In genomic region chr3:33773627-33774026, GRCh38 we compare ENCODE assay signal across 18 cellular contexts. TPM values are rescaled to one million over a fixed set of nuclear protein-coding genes. Genes with fewer than 3 reads are reported as not detected.
DNase-seq lines count a peak whose midpoint lies in the region; ATAC-seq and TF ChIP-seq lines count a peak whose summit lies in the region.
"Had no signal": no experiment of that assay in that cellular context is flagged by ENCODE, and none has a peak within 500 bp of the region (broad histone marks: within the 10 kb centered on the region; RNA-seq: fewer than 3 reads in every experiment).

No MANE protein-coding gene starts in this region.

- H3K4me1 Mint-ChIP-seq in WTC11 (no peaks in the 10 kb centered on the region), nephron progenitor cell (peaks cover 13% of the 10 kb centered on the region)
- H3K4me1 Mint-ChIP-seq in activated naive CD8-positive, alpha-beta T cell treated with anti-CD3 and anti-CD28 coated beads, Interleukin-2, amount 50 U/mL, for 24 hours: no peaks in the 10 kb centered on the region

- DNase-seq in AG20443 (ENCODE audit: low spot score) (peak; percentile 15), WTC11 (ENCODE audit: low spot score) (no peak), fibroblast of peridontal ligament (ENCODE audit: extremely low read depth) (peak; percentile 30), nephron progenitor cell (peak; percentile 3), cerebellar nuclear complex (lab: John Stamatoyannopoulos, UW) (no peak), HUDEP-2 (lab: John Stamatoyannopoulos, UW; ENCODE audit: unreplicated experiment in 76 of 76) (no peak), NOMO-1 (lab: John Stamatoyannopoulos, UW; ENCODE audit: unreplicated experiment in 2 of 2) (no peak)
- DNase-seq in activated naive CD8-positive, alpha-beta T cell treated with anti-CD3 and anti-CD28 coated beads, Interleukin-2, amount 50 U/mL, for 24 hours: no peak
- DNase-seq: C1 segment of cervical spinal cord; DND-41; GDM1; NCI-H187; NCI-H345; NCI-H526 treated with DMSO at 0.1 percent for 48 hours; NK-92 treated with Interleukin-12 subunit alpha and Interleukin-12 subunit beta, amount 100 ng/mL, for 24 hours; OCI-M1; SJCRH30 had no signal

- CTCF ChIA-PET in WTC11 (lab: Charles Lee): interaction anchor here (1.2 kb wide), 1 partner anchor 14 kb away, joined by 7 read pairs; no protein-coding TSS in a partner anchor

- TF ChIP-seq CTCF in WTC11 (IDR thresholded peaks at IDR 0.05): no peak
- TF ChIP-seq CTCF in nephron progenitor cell (IDR thresholded peaks at IDR 0.05): no peak

- H3K36me3 Mint-ChIP-seq in WTC11 (no peaks in the 10 kb centered on the region), nephron progenitor cell (ENCODE audit: low read depth) (no peaks in the 10 kb centered on the region)
- no peaks in the 10 kb centered on the region for H3K36me3 Mint-ChIP-seq in activated naive CD8-positive, alpha-beta T cell treated with anti-CD3 and anti-CD28 coated beads, Interleukin-2, amount 50 U/mL, for 24 hours (ENCODE audit: low read depth)

- H3K4me3 Mint-ChIP-seq in WTC11: no peak overlapping the region
- no peak overlapping the region for H3K4me3 Mint-ChIP-seq in nephron progenitor cell
- H3K4me3 Mint-ChIP-seq in activated naive CD8-positive, alpha-beta T cell treated with anti-CD3 and anti-CD28 coated beads, Interleukin-2, amount 50 U/mL, for 24 hours: no peak overlapping the region

- POLR2A ChIA-PET in WTC11 (lab: Charles Lee): no interaction called here

- ATAC-seq in WTC11: peak; percentile 57
- ATAC-seq in activated naive CD8-positive, alpha-beta T cell treated with anti-CD3 and anti-CD28 coated beads, Interleukin-2, amount 50 U/mL, for 24 hours: no peak
- ATAC-seq: GM12878 had no signal

- H3K27ac Mint-ChIP-seq in WTC11: no peak overlapping the region; the same call in 1 of the 2 replicates
- H3K27ac Mint-ChIP-seq in nephron progenitor cell: peak overlapping the region; percentile 84
- H3K27ac Mint-ChIP-seq in activated naive CD8-positive, alpha-beta T cell treated with anti-CD3 and anti-CD28 coated beads, Interleukin-2, amount 50 U/mL, for 24 hours: no peak overlapping the region

- no peaks in the 10 kb centered on the region for H3K27me3 Mint-ChIP-seq in WTC11 (ENCODE audit: low read depth)
- no peaks in the 10 kb centered on the region for H3K27me3 Mint-ChIP-seq in nephron progenitor cell (ENCODE audit: low read depth, poor library complexity)
- H3K27me3 Mint-ChIP-seq in activated naive CD8-positive, alpha-beta T cell treated with anti-CD3 and anti-CD28 coated beads, Interleukin-2, amount 50 U/mL, for 24 hours: peaks cover 2% of the 10 kb centered on the region

- H3K9me3 Mint-ChIP-seq in WTC11: no peaks in the 10 kb centered on the region
- no peaks in the 10 kb centered on the region for H3K9me3 Mint-ChIP-seq in nephron progenitor cell
- no peaks in the 10 kb centered on the region for H3K9me3 Mint-ChIP-seq in activated naive CD8-positive, alpha-beta T cell treated with anti-CD3 and anti-CD28 coated beads, Interleukin-2, amount 50 U/mL, for 24 hours

TF ChIP-seq in WTC11, 78 proteins besides CTCF, POLR2A, EP300 and RAD21:
- no peak for TF ChIP-seq SOX15 (CRISPR knock-in tag; IDR thresholded peaks at IDR 0.05)
- TF ChIP-seq, protein P1, sequence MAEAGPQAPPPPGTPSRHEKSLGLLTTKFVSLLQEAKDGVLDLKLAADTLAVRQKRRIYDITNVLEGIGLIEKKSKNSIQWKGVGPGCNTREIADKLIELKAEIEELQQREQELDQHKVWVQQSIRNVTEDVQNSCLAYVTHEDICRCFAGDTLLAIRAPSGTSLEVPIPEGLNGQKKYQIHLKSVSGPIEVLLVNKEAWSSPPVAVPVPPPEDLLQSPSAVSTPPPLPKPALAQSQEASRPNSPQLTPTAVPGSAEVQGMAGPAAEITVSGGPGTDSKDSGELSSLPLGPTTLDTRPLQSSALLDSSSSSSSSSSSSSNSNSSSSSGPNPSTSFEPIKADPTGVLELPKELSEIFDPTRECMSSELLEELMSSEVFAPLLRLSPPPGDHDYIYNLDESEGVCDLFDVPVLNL (CRISPR knock-in tag; IDR thresholded peaks at IDR 0.05; ENCODE audit: borderline replicate concordance, low read depth): no peak
- no peak for TF ChIP-seq CREB1 (CRISPR knock-in tag; IDR thresholded peaks at IDR 0.05)
- no peak for TF ChIP-seq ZNF671 (CRISPR knock-in tag; IDR thresholded peaks at IDR 0.05)
- no peak for TF ChIP-seq USF1 (CRISPR knock-in tag; IDR thresholded peaks at IDR 0.05)

RNA-seq across cellular contexts. Expression of gene PDCD6IP, which starts 24.8 kb away (rescaled TPM):
- total RNA-seq in WTC11 (2021): 142 to 173 TPM (median 145 TPM) in 3 replicates

RNA-seq across cellular contexts. Expression of gene CLASP2, which starts 55.6 kb away (rescaled TPM):
- total RNA-seq in WTC11 (2021): 56.7 to 65.8 TPM (median 57.4 TPM) in 3 replicates

Comparison
In these comparisons a context has a peak if more than half of its experiments do, and no peak if none do; other contexts are left out.
1. DNase-seq: peak in AG20443 (single experiment), fibroblast of peridontal ligament (single experiment) and nephron progenitor cell (single experiment); none in WTC11 (single experiment), cerebellar nuclear complex (0 of 2), activated naive CD8-positive, alpha-beta T cell treated with anti-CD3 and anti-CD28 coated beads, Interleukin-2, amount 50 U/mL, for 24 hours (single experiment), HUDEP-2 (0 of 76) and NOMO-1 (0 of 2).